ENCODE assay signal across 10 cellular contexts in genomic region chr9:135223831-135224230, GRCh38.
"Had no signal": no experiment of that assay in that cellular context is flagged by ENCODE, and none has a peak within 500 bp of the region (broad histone marks: within the 10 kb centered on the region; RNA-seq: fewer than 3 reads in every experiment).

No MANE protein-coding gene starts in this region.

- ATAC-seq: activated CD4-positive, CD25-positive, alpha-beta regulatory T cell treated with anti-CD3 and anti-CD28 coated beads, Interleukin-2, amount 50 U/mL, for 24 hours; activated naive CD4-positive, alpha-beta T cell treated with anti-CD3 and anti-CD28 coated beads, Interleukin-2, amount 50 U/mL, for 72 hours had no signal

- H3K4me3 ChIP-seq: breast epithelium, esophagus muscularis mucosa, prostate gland, upper lobe of left lung had no signal

- H3K27me3 ChIP-seq: upper lobe of left lung had no signal

- FAIRE-seq: islet of Langerhans had no signal

- H3K27ac ChIP-seq: breast epithelium, esophagus muscularis mucosa, prostate gland had no signal

- DNase-seq: activated T-cell treated with anti-CD3 and anti-CD28 coated beads, Interleukin-2, amount 50 U/mL, for 1 hour; stimulated activated CD4-positive, alpha-beta T cell treated with anti-CD3 and anti-CD28 coated beads, Interleukin-4, amount 100 ng/mL, for 24 hours; SW 1271 had no signal

- H3K9me3 ChIP-seq: breast epithelium, esophagus muscularis mucosa, prostate gland, upper lobe of left lung had no signal

- H3K4me1 ChIP-seq: breast epithelium had no signal

- H3K36me3 ChIP-seq: breast epithelium, esophagus muscularis mucosa, prostate gland, upper lobe of left lung had no signal
